22 cellular contexts compared by ENCODE assay signal in genomic region chr6:169623343-169623742, GRCh38.
DNase-seq lines count a peak whose midpoint lies in the region; ATAC-seq, FAIRE-seq and TF ChIP-seq lines count a peak whose summit lies in the region.
"Had no signal": no experiment of that assay in that cellular context is flagged by ENCODE, and none has a peak within 500 bp of the region (broad histone marks: within the 10 kb centered on the region; RNA-seq: fewer than 3 reads in every experiment).

No MANE protein-coding gene starts in this region.

- no peak overlapping the region for H4K91ac ChIP-seq in H1 (replicated peaks; ENCODE audit: insufficient read length, low read length)

- peaks cover 2 to 10% of the 10 kb centered on the region in 2 experiments for H4K20me1 ChIP-seq in H1 (replicated peaks in 1 of 2; ENCODE audit: control insufficient read depth in 1 of 2, insufficient read depth in 2 of 2, low read length in 2 of 2)

- no peaks in the 10 kb centered on the region for H3K27me3 Mint-ChIP-seq in activated CD8-positive, alpha-beta T cell treated with anti-CD3 and anti-CD28 coated beads for 36 hours
- no peaks in the 10 kb centered on the region for H3K27me3 Mint-ChIP-seq in activated CD8-positive, alpha-beta T cell treated with anti-CD3 and anti-CD28 coated beads, Interleukin-2, amount 10 ng/mL, durations not matched to agents 7 days and 5 days (ENCODE audit: low read depth)
- H3K27me3 Mint-ChIP-seq in nephron progenitor cell (ENCODE audit: low read depth, poor library complexity) = peaks cover 3% of the 10 kb centered on the region
- no peaks in the 10 kb centered on the region for H3K27me3 Mint-ChIP-seq in natural killer cell treated with Interleukin-12 subunit alpha and Interleukin-12 subunit beta and Interleukin-15 and Interleukin-18, amount 100 ng/mL, for 72 hours

- H3K9me3 ChIP-seq in H1 (ENCODE audit: insufficient read depth in 2 of 2, low read depth in 1 of 2, low read length in 1 of 2) (no peaks in the 10 kb centered on the region; a peak in 1 of 4 replicates), sigmoid colon (no peaks in the 10 kb centered on the region)
- H3K9me3 ChIP-seq: BE2C had no signal

- FAIRE-seq in H1 (lab: Jason Lieb, UNC) = no peak
- FAIRE-seq: GM18507 had no signal

- no peaks in the 10 kb centered on the region for H3K9me3 Mint-ChIP-seq in activated CD8-positive, alpha-beta T cell treated with anti-CD3 and anti-CD28 coated beads for 36 hours
- H3K9me3 Mint-ChIP-seq in activated CD8-positive, alpha-beta T cell treated with anti-CD3 and anti-CD28 coated beads, Interleukin-2, amount 10 ng/mL, durations not matched to agents 7 days and 5 days (ENCODE audit: insufficient read depth) = no peaks in the 10 kb centered on the region
- peaks cover 8% of the 10 kb centered on the region for H3K9me3 Mint-ChIP-seq in nephron progenitor cell
- no peaks in the 10 kb centered on the region for H3K9me3 Mint-ChIP-seq in natural killer cell treated with Interleukin-12 subunit alpha and Interleukin-12 subunit beta and Interleukin-15 and Interleukin-18, amount 100 ng/mL, for 72 hours

- H4K8ac ChIP-seq in H1 (ENCODE audit: extremely low read depth, insufficient read depth, low read length) = no peak overlapping the region

- no peak overlapping the region for H2AK5ac ChIP-seq in H1 (ENCODE audit: low read depth, low read length)

- H3K79me2 ChIP-seq in H1 (ENCODE audit: control insufficient read depth in 1 of 2, insufficient read depth in 2 of 2, low read length in 2 of 2) = peaks cover 4% of the 10 kb centered on the region in 2 experiments; a peak in 2 of 4 replicates

- no peak overlapping the region for H2AFZ ChIP-seq in H1 (ENCODE audit: low read length)

- DNase-seq in activated CD8-positive, alpha-beta T cell treated with anti-CD3 and anti-CD28 coated beads for 36 hours = no peak
- no peak for DNase-seq in activated CD8-positive, alpha-beta T cell treated with anti-CD3 and anti-CD28 coated beads, Interleukin-2, amount 10 ng/mL, durations not matched to agents 7 days and 5 days
- DNase-seq in H1 (ENCODE audit: low read depth in 1 of 2, low spot score in 2 of 2) (no peak), nephron progenitor cell (no peak), sigmoid colon (no peak)
- DNase-seq in natural killer cell treated with Interleukin-12 subunit alpha and Interleukin-12 subunit beta and Interleukin-15 and Interleukin-18, amount 100 ng/mL, for 72 hours (ENCODE audit: low spot score) = no peak
- no peak for DNase-seq in activated naive CD4-positive, alpha-beta T cell treated with Interleukin-2 at 50 U/mL for 16 hours
- DNase-seq: BE2C, HCEC 1CT, NCI-H1092 treated with DMSO at 0.1 percent for 48 hours, NCI-H1436, NCI-H187, NCI-H2081 treated with DMSO at 0.1 percent for 48 hours, NCI-H2171, NCI-H226, NCI-H510A, NCI-H69, SHP77 had no signal

- no peak overlapping the region for H2BK15ac ChIP-seq in H1 (ENCODE audit: low read length)

- no peaks in the 10 kb centered on the region for H3K36me3 Mint-ChIP-seq in activated CD8-positive, alpha-beta T cell treated with anti-CD3 and anti-CD28 coated beads for 36 hours (ENCODE audit: low read depth)
- H3K36me3 Mint-ChIP-seq in activated CD8-positive, alpha-beta T cell treated with anti-CD3 and anti-CD28 coated beads, Interleukin-2, amount 10 ng/mL, durations not matched to agents 7 days and 5 days (ENCODE audit: low read depth) = no peaks in the 10 kb centered on the region
- peaks cover 54% of the 10 kb centered on the region for H3K36me3 Mint-ChIP-seq in nephron progenitor cell (ENCODE audit: low read depth)
- no peaks in the 10 kb centered on the region for H3K36me3 Mint-ChIP-seq in natural killer cell treated with Interleukin-12 subunit alpha and Interleukin-12 subunit beta and Interleukin-15 and Interleukin-18, amount 100 ng/mL, for 72 hours

- POLR2A ChIA-PET in activated CD8-positive, alpha-beta T cell treated with anti-CD3 and anti-CD28 coated beads for 36 hours (lab: Charles Lee) = interaction anchor here (1.2 kb wide), 1 partner anchor 31 kb away, joined by 4 read pairs; no protein-coding TSS in a partner anchor
- POLR2A ChIA-PET in activated CD8-positive, alpha-beta T cell treated with anti-CD3 and anti-CD28 coated beads, Interleukin-2, amount 10 ng/mL, durations not matched to agents 7 days and 5 days (lab: Charles Lee) = no interaction called here
- POLR2A ChIA-PET in H1 (lab: Charles Lee; ENCODE audit: partially characterized antibody) = interaction anchor here (1.0 kb wide), 1 partner anchor 24 kb away, joined by 3 read pairs; no protein-coding TSS in a partner anchor

- H3K36me3 ChIP-seq in H1 (ENCODE audit: control insufficient read depth in 2 of 4, insufficient read depth in 4 of 4, low read length in 3 of 4) (peaks cover 4 to 27% (median 17%) of the 10 kb centered on the region in 4 experiments), sigmoid colon (peaks cover 0 to 37% (median 0%) of the 10 kb centered on the region in 4 donors)

- H3K23ac ChIP-seq in H1 (ENCODE audit: insufficient read length) = no peak overlapping the region

- TF ChIP-seq POLR2A in H1 (IDR thresholded peaks at IDR 0.05; ENCODE audit: control extremely low read depth in 1 of 2, low read depth in 2 of 2, low read length in 2 of 2) = no peak
- TF ChIP-seq POLR2A in sigmoid colon (IDR thresholded peaks at IDR 0.05) = no peak

- ATAC-seq in activated CD8-positive, alpha-beta T cell treated with anti-CD3 and anti-CD28 coated beads for 36 hours = no peak
- no peak for ATAC-seq in activated CD8-positive, alpha-beta T cell treated with anti-CD3 and anti-CD28 coated beads, Interleukin-2, amount 10 ng/mL, durations not matched to agents 7 days and 5 days
- ATAC-seq in natural killer cell treated with Interleukin-12 subunit alpha and Interleukin-12 subunit beta and Interleukin-15 and Interleukin-18, amount 100 ng/mL, for 72 hours = no peak
- ATAC-seq: Panc1 had no signal

- H2BK12ac ChIP-seq in H1 (ENCODE audit: low read depth, low read length) = no peak overlapping the region

- H3K18ac ChIP-seq in H1 (ENCODE audit: extremely low read depth, low read length) = no peak overlapping the region

- no peak overlapping the region for H2BK5ac ChIP-seq in H1 (ENCODE audit: low read depth, low read length)

- peaks cover 5% of the 10 kb centered on the region for H3K79me1 ChIP-seq in H1 (ENCODE audit: low read depth, low read length)

- no peak overlapping the region for H2BK120ac ChIP-seq in H1 (replicated peaks; ENCODE audit: low read depth, low read length)

- H3K56ac ChIP-seq in H1 (replicated peaks; ENCODE audit: insufficient read length, low read depth, low read length) = no peak overlapping the region

- no peak overlapping the region for H2BK20ac ChIP-seq in H1 (ENCODE audit: low read length)

- no peak overlapping the region for H3K14ac ChIP-seq in H1 (ENCODE audit: insufficient read length)

- no peak for TF ChIP-seq RAD21 in H1 (IDR thresholded peaks at IDR 0.05 in 1 of 2, conservative IDR thresholded peaks at IDR 0.05 in 1 of 2; ENCODE audit: low read depth in 2 of 2, low read length in 2 of 2)

- TF ChIP-seq EP300 in H1 (IDR thresholded peaks at IDR 0.05; ENCODE audit: borderline replicate concordance in 1 of 2, low read depth in 2 of 2, low read length in 2 of 2) (no peak), sigmoid colon (IDR thresholded peaks at IDR 0.05) (no peak)

- H3K27ac Mint-ChIP-seq in activated CD8-positive, alpha-beta T cell treated with anti-CD3 and anti-CD28 coated beads for 36 hours = peak overlapping the region; percentile 17
- H3K27ac Mint-ChIP-seq in activated CD8-positive, alpha-beta T cell treated with anti-CD3 and anti-CD28 coated beads, Interleukin-2, amount 10 ng/mL, durations not matched to agents 7 days and 5 days = no peak overlapping the region
- H3K27ac Mint-ChIP-seq in nephron progenitor cell = peak overlapping the region; percentile 80
- no peak overlapping the region for H3K27ac Mint-ChIP-seq in natural killer cell treated with Interleukin-12 subunit alpha and Interleukin-12 subunit beta and Interleukin-15 and Interleukin-18, amount 100 ng/mL, for 72 hours

- 80% methylated on average over 7 of the region's 7 CpGs; no CpG with 5 or more reads in 1 of the 2 experiments for WGBS in H1 (ENCODE audit: extremely low coverage in 1 of 2, insufficient coverage in 1 of 2, insufficient read length in 1 of 2, insufficient replicate concordance in 2 of 2, low coverage in 1 of 2, low lambda C conversion rate in 2 of 2, missing lambda C conversion rate in 1 of 2), 2 experiments
- 97 to 98% methylated on average over 7 of the region's 7 CpGs for WGBS in sigmoid colon, 2 donors

- H3K27ac ChIP-seq in H1 (ENCODE audit: low read depth, low read length) (0 out of 2 replicates have a peak overlapping the region, but pooled peaks have one; percentile 1), sigmoid colon (no peak overlapping the region)
- H3K27ac ChIP-seq: 22Rv1, RWPE1 had no signal

- no peak overlapping the region for H3K4me3 ChIP-seq in H1 (ENCODE audit: extremely low read depth in 1 of 4, insufficient read depth in 2 of 4, low read depth in 3 of 4, low read length in 4 of 4)
- H3K4me3 ChIP-seq in sigmoid colon = no peak overlapping the region

- no peaks in the 10 kb centered on the region for H3K4me1 Mint-ChIP-seq in activated CD8-positive, alpha-beta T cell treated with anti-CD3 and anti-CD28 coated beads for 36 hours (ENCODE audit: low read depth)
- H3K4me1 Mint-ChIP-seq in activated CD8-positive, alpha-beta T cell treated with anti-CD3 and anti-CD28 coated beads, Interleukin-2, amount 10 ng/mL, durations not matched to agents 7 days and 5 days (ENCODE audit: low read depth) = no peaks in the 10 kb centered on the region
- peaks cover 44% of the 10 kb centered on the region for H3K4me1 Mint-ChIP-seq in nephron progenitor cell
- H3K4me1 Mint-ChIP-seq in natural killer cell treated with Interleukin-12 subunit alpha and Interleukin-12 subunit beta and Interleukin-15 and Interleukin-18, amount 100 ng/mL, for 72 hours (ENCODE audit: low read depth in 2 of 2) = no peaks in the 10 kb centered on the region

- no peak overlapping the region for H3K4me3 Mint-ChIP-seq in activated CD8-positive, alpha-beta T cell treated with anti-CD3 and anti-CD28 coated beads for 36 hours
- H3K4me3 Mint-ChIP-seq in activated CD8-positive, alpha-beta T cell treated with anti-CD3 and anti-CD28 coated beads, Interleukin-2, amount 10 ng/mL, durations not matched to agents 7 days and 5 days = no peak overlapping the region
- H3K4me3 Mint-ChIP-seq in nephron progenitor cell = no peak overlapping the region
- no peak overlapping the region for H3K4me3 Mint-ChIP-seq in natural killer cell treated with Interleukin-12 subunit alpha and Interleukin-12 subunit beta and Interleukin-15 and Interleukin-18, amount 100 ng/mL, for 72 hours

- no peak overlapping the region for H3K9ac ChIP-seq in H1 (replicated peaks in 1 of 4; ENCODE audit: extremely low read depth in 1 of 4, low read depth in 3 of 4, low read length in 3 of 4)

- CTCF ChIA-PET in activated CD8-positive, alpha-beta T cell treated with anti-CD3 and anti-CD28 coated beads for 36 hours (lab: Charles Lee) = no interaction called here
- CTCF ChIA-PET in activated CD8-positive, alpha-beta T cell treated with anti-CD3 and anti-CD28 coated beads, Interleukin-2, amount 10 ng/mL, durations not matched to agents 7 days and 5 days (lab: Charles Lee) = interaction anchor here (1.0 kb wide), 1 partner anchor 11 kb away, joined by 4 read pairs; no protein-coding TSS in a partner anchor
- CTCF ChIA-PET in H1 (lab: Charles Lee; ENCODE audit: partially characterized antibody) = no interaction called here

- intact Hi-C loops in activated CD8-positive, alpha-beta T cell treated with anti-CD3 and anti-CD28 coated beads for 36 hours (cut with micrococcal nuclease) = no loop called here
- intact Hi-C loops in sigmoid colon (cut with DNase I) = no loop called here

- H3K4me2 ChIP-seq in H1 (ENCODE audit: insufficient read depth in 1 of 2, low read depth in 2 of 2, low read length in 2 of 2) = no peak overlapping the region

- H3K27me3 ChIP-seq in H1 (replicated peaks in 1 of 4; ENCODE audit: control insufficient read depth in 3 of 4, extremely low read depth in 1 of 4, insufficient read depth in 3 of 4, low read length in 3 of 4) = no peaks in the 10 kb centered on the region
- H3K27me3 ChIP-seq in sigmoid colon = no peaks in the 10 kb centered on the region
- H3K27me3 ChIP-seq: BE2C had no signal

- no peak for TF ChIP-seq CTCF in activated CD8-positive, alpha-beta T cell treated with anti-CD3 and anti-CD28 coated beads for 36 hours (IDR thresholded peaks at IDR 0.05)
- TF ChIP-seq CTCF in H1 (IDR thresholded peaks at IDR 0.05; ENCODE audit: control extremely low read depth in 1 of 3, insufficient read depth in 1 of 3, low read depth in 1 of 3, low read length in 3 of 3) (no peak), nephron progenitor cell (IDR thresholded peaks at IDR 0.05) (no peak), sigmoid colon (IDR thresholded peaks at IDR 0.05) (no peak)

- peaks cover 4 to 27% (median 24%) of the 10 kb centered on the region in 4 experiments for H3K4me1 ChIP-seq in H1 (replicated peaks in 1 of 4; ENCODE audit: control insufficient read depth in 3 of 4, insufficient read depth in 4 of 4, low read length in 3 of 4)
- H3K4me1 ChIP-seq in sigmoid colon = peaks cover 0 to 20% (median 0%) of the 10 kb centered on the region in 4 donors
- H3K4me1 ChIP-seq: BE2C had no signal

- H3K23me2 ChIP-seq in H1 (ENCODE audit: low read depth, low read length) = peaks cover 7% of the 10 kb centered on the region

- H4K5ac ChIP-seq in H1 (ENCODE audit: insufficient read length, low read depth, low read length) = no peak overlapping the region

- H3K4ac ChIP-seq in H1 (replicated peaks; ENCODE audit: insufficient read length, low read depth, low read length) = no peak overlapping the region

Comparison
In these comparisons a context has a peak if more than half of its experiments do, and no peak if none do; other contexts are left out.
1. H3K27ac Mint-ChIP-seq: peak in activated CD8-positive, alpha-beta T cell treated with anti-CD3 and anti-CD28 coated beads for 36 hours (single experiment) and nephron progenitor cell (single experiment); none in activated CD8-positive, alpha-beta T cell treated with anti-CD3 and anti-CD28 coated beads, Interleukin-2, amount 10 ng/mL, durations not matched to agents 7 days and 5 days (single experiment) and natural killer cell treated with Interleukin-12 subunit alpha and Interleukin-12 subunit beta and Interleukin-15 and Interleukin-18, amount 100 ng/mL, for 72 hours (0 of 2).